16 cellular contexts compared by ENCODE assay signal in genomic region chrX:43121637-43122036, GRCh38.
DNase-seq lines count a peak whose midpoint lies in the region; ATAC-seq, FAIRE-seq and TF ChIP-seq lines count a peak whose summit lies in the region.
"Had no signal": no experiment of that assay in that cellular context is flagged by ENCODE, and none has a peak within 500 bp of the region (broad histone marks: within the 10 kb centered on the region; RNA-seq: fewer than 3 reads in every experiment).

No MANE protein-coding gene starts in this region.

- H3K36me3 ChIP-seq in GM06990 (ENCODE audit: control insufficient read depth, insufficient read depth, low read length) (no peaks in the 10 kb centered on the region), HCT116 (ENCODE audit: control insufficient read depth in 1 of 2, insufficient read depth in 2 of 2, low read length in 2 of 2) (no peaks in the 10 kb centered on the region), adrenal gland (replicated peaks in 1 of 2) (no peaks in the 10 kb centered on the region), keratinocyte (ENCODE audit: control insufficient read depth in 2 of 2, extremely low read depth in 1 of 2, insufficient read depth in 2 of 2, low read length in 2 of 2) (no peaks in the 10 kb centered on the region)
- H3K36me3 ChIP-seq: ovary had no signal

- CTCF ChIA-PET in HCT116 (lab: Charles Lee) = no interaction called here

- BruUV-seq in HCT116 (replicated peaks; lab: Mats Ljungman, UMichigan) = no TSS peak

- peak; percentile 30 for TF ChIP-seq CTCF in GM06990 (IDR thresholded peaks at IDR 0.05; ENCODE audit: insufficient read depth, low read length, poor library complexity, severe bottlenecking)
- TF ChIP-seq CTCF in HCT116 (IDR thresholded peaks at IDR 0.05 in 2 of 3, conservative IDR thresholded peaks at IDR 0.05 in 1 of 3; ENCODE audit: borderline replicate concordance in 1 of 3, insufficient read depth in 1 of 3, low read depth in 2 of 3, low read length in 2 of 3) = no peak
- TF ChIP-seq CTCF in adrenal gland (IDR thresholded peaks at IDR 0.05) = peak in 4 of 6 experiments; percentile 10 to 28 (median 17)
- peak; percentile 21 to 39 (median 33) for TF ChIP-seq CTCF in keratinocyte (optimal IDR thresholded peaks at IDR 0.05 in 1 of 3, IDR thresholded peaks at IDR 0.05 in 1 of 3, conservative IDR thresholded peaks at IDR 0.05 in 1 of 3; ENCODE audit: extremely low read depth in 1 of 3, insufficient read depth in 2 of 3, low read length in 3 of 3)
- no peak for TF ChIP-seq CTCF in GM10266 (IDR thresholded peaks at IDR 0.05; ENCODE audit: control insufficient read depth, insufficient read depth, low read depth, missing control alignments)

- intact Hi-C loops in HCT116 (cut with micrococcal nuclease) = no loop called here
- intact Hi-C loops in adrenal gland (cut with DNase I) = no loop called here

- H3K79me2 ChIP-seq in HCT116 (ENCODE audit: insufficient read depth, low read length) = no peaks in the 10 kb centered on the region
- H3K79me2 ChIP-seq in keratinocyte (ENCODE audit: control insufficient read depth, insufficient read depth, low read length) = no peaks in the 10 kb centered on the region

- H3K27me3 ChIP-seq in GM06990 (replicated peaks; ENCODE audit: control insufficient read depth, insufficient read depth, low read length) (no peaks in the 10 kb centered on the region), HCT116 (ENCODE audit: insufficient read depth, low read length) (no peaks in the 10 kb centered on the region), adrenal gland (peaks cover 14% of the 10 kb centered on the region), keratinocyte (ENCODE audit: control insufficient read depth, extremely low read depth, insufficient read depth, low read length) (no peaks in the 10 kb centered on the region)
- H3K27me3 ChIP-seq: ovary had no signal

- TF ChIP-seq POLR2A in HCT116 (IDR thresholded peaks at IDR 0.05; ENCODE audit: borderline replicate concordance, extremely low read depth, insufficient read depth, insufficient read length) (no peak), adrenal gland (IDR thresholded peaks at IDR 0.05) (no peak)

- dilution Hi-C loops in keratinocyte (cut with MboI; ENCODE audit: extremely low pct_ligation_motif_present, low sequenced_read_pairs) = no loop called here

- H3K9me1 ChIP-seq in keratinocyte (ENCODE audit: control insufficient read depth, extremely low read depth, insufficient read depth, low read length) = no peaks in the 10 kb centered on the region

- RAD21 ChIA-PET in HCT116 (lab: Charles Lee; ENCODE audit: low non-redundant PET in 1 of 2, low total read pairs in 2 of 2, uncharacterized antibody in 2 of 2, unreplicated experiment in 2 of 2) = no interaction called here

- ATAC-seq in HCT116 = no peak
- no peak for ATAC-seq in GM19395 (IDR thresholded peaks at IDR 0.05; ENCODE audit: unreplicated experiment)
- ATAC-seq in HG02610 (IDR thresholded peaks at IDR 0.05; ENCODE audit: unreplicated experiment) = no peak
- ATAC-seq: CD8-positive, alpha-beta T cell; K562 had no signal

- H3K9me2 ChIP-seq in HCT116 (ENCODE audit: insufficient read depth) = no peaks in the 10 kb centered on the region

- DNase-seq in GM06990 (ENCODE audit: extremely low read depth, insufficient read length) = no peak
- DNase-seq in HCT116 (ENCODE audit: low read depth, low spot score) = no peak
- peak in 6 of 7 donors; percentile 14 to 45 (median 24) for DNase-seq in adrenal gland
- no peak for DNase-seq in keratinocyte (ENCODE audit: low read depth, low spot score)
- DNase-seq in GM10266 (ENCODE audit: extremely low spot score) = no peak
- no peak for DNase-seq in anterior cingulate cortex (lab: John Stamatoyannopoulos, UW)
- DNase-seq: activated CD4-positive, alpha-beta T cell treated with anti-CD3 and anti-CD28 coated beads, Interleukin-2, amount 50 U/mL, for 48 hours; CD8-positive, alpha-beta T cell; foreskin melanocyte; NCI-H187; ovary; SHP77 treated with DMSO at 0.1 percent for 48 hours; T-helper 9 cell had no signal

- no peak for FAIRE-seq in keratinocyte (lab: Jason Lieb, UNC)
- FAIRE-seq: K562 had no signal

- H3K4me1 ChIP-seq in HCT116 (ENCODE audit: control insufficient read depth in 1 of 2, insufficient read depth in 2 of 2, low read length in 2 of 2) = no peaks in the 10 kb centered on the region
- H3K4me1 ChIP-seq in adrenal gland (replicated peaks in 1 of 2) = no peaks in the 10 kb centered on the region
- no peaks in the 10 kb centered on the region for H3K4me1 ChIP-seq in keratinocyte (ENCODE audit: control insufficient read depth, extremely low read depth, insufficient read depth, low read length)

- POLR2A ChIA-PET in HCT116 (lab: Charles Lee) = no interaction called here

- H3K9me3 ChIP-seq in HCT116 (ENCODE audit: control insufficient read depth in 1 of 2, insufficient read depth in 1 of 2, low read depth in 1 of 2, low read length in 2 of 2) (no peaks in the 10 kb centered on the region), adrenal gland (replicated peaks in 1 of 3) (no peaks in the 10 kb centered on the region), keratinocyte (ENCODE audit: control insufficient read depth, low read depth, low read length) (no peaks in the 10 kb centered on the region)
- H3K9me3 ChIP-seq: ovary had no signal

- H4K20me1 ChIP-seq in HCT116 (ENCODE audit: insufficient read depth) (no peaks in the 10 kb centered on the region), keratinocyte (ENCODE audit: control insufficient read depth, extremely low read depth, insufficient read depth, low read length) (no peaks in the 10 kb centered on the region)

- H3K27ac ChIP-seq in HCT116 (ENCODE audit: low read depth, low read length) = no peak overlapping the region
- H3K27ac ChIP-seq in adrenal gland = no peak overlapping the region
- H3K27ac ChIP-seq in keratinocyte (ENCODE audit: control insufficient read depth, insufficient read depth, low read length) = no peak overlapping the region
- H3K27ac ChIP-seq: ovary had no signal

- H3K9ac ChIP-seq in HCT116 (ENCODE audit: low read length) = no peak overlapping the region
- no peak overlapping the region for H3K9ac ChIP-seq in keratinocyte (ENCODE audit: control insufficient read depth, extremely low read depth, insufficient read depth, low read length)

- 61 to 71% (median 67%) methylated on average over 1 of the region's 1 CpG for WGBS in adrenal gland, 4 donors

- H3K4me3 ChIP-seq in GM06990 (replicated peaks; ENCODE audit: low read depth, low read length) (no peak overlapping the region), HCT116 (replicated peaks in 1 of 2; ENCODE audit: low read depth in 1 of 2, low read length in 2 of 2) (no peak overlapping the region), adrenal gland (no peak overlapping the region), keratinocyte (ENCODE audit: control insufficient read depth in 2 of 3, extremely low read depth in 1 of 3, insufficient read depth in 2 of 3, low read depth in 1 of 3, low read length in 3 of 3) (no peak overlapping the region)
- H3K4me3 ChIP-seq: K562, ovary had no signal

- H2AFZ ChIP-seq in HCT116 (ENCODE audit: low read depth, low read length, poor library complexity, severe bottlenecking) = no peak overlapping the region
- H2AFZ ChIP-seq in keratinocyte (ENCODE audit: control insufficient read depth, low read length) = no peak overlapping the region

- peak; percentile 30; the same call in 1 of the 2 replicates for TF ChIP-seq RAD21 in HCT116 (IDR thresholded peaks at IDR 0.05; ENCODE audit: low read depth)

- no peak overlapping the region for H3K4me2 ChIP-seq in HCT116 (ENCODE audit: low read length)
- no peak overlapping the region for H3K4me2 ChIP-seq in keratinocyte (ENCODE audit: control insufficient read depth, extremely low read depth, insufficient read depth, low read depth, low read length)

TF ChIP-seq in HCT116, 20 proteins besides CTCF, POLR2A, EP300 and RAD21:
- no peak for TF ChIP-seq ZNF274 (IDR thresholded peaks at IDR 0.05; ENCODE audit: low read depth, low read length)
- no peak for TF ChIP-seq CBX3 (IDR thresholded peaks at IDR 0.05; ENCODE audit: low read depth)
- no peak for TF ChIP-seq SRF (IDR thresholded peaks at IDR 0.05; ENCODE audit: low read depth)
- no peak for TF ChIP-seq EGR1 (IDR thresholded peaks at IDR 0.05; ENCODE audit: low read depth)
- TF ChIP-seq MAX (IDR thresholded peaks at IDR 0.05) = no peak

Comparison
In these comparisons a context has a peak if more than half of its experiments do, and no peak if none do; other contexts are left out.
1. DNase-seq: peak in adrenal gland (6 of 7); none in GM06990 (single experiment), HCT116 (single experiment), keratinocyte (single experiment), GM10266 (single experiment) and anterior cingulate cortex (0 of 58).
2. CTCF ChIP-seq: peak in GM06990 (single experiment), adrenal gland (4 of 6) and keratinocyte (3 of 3); none in HCT116 (0 of 3) and GM10266 (single experiment).